15 cellular contexts compared by ENCODE assay signal in the genomic region with DNA sequence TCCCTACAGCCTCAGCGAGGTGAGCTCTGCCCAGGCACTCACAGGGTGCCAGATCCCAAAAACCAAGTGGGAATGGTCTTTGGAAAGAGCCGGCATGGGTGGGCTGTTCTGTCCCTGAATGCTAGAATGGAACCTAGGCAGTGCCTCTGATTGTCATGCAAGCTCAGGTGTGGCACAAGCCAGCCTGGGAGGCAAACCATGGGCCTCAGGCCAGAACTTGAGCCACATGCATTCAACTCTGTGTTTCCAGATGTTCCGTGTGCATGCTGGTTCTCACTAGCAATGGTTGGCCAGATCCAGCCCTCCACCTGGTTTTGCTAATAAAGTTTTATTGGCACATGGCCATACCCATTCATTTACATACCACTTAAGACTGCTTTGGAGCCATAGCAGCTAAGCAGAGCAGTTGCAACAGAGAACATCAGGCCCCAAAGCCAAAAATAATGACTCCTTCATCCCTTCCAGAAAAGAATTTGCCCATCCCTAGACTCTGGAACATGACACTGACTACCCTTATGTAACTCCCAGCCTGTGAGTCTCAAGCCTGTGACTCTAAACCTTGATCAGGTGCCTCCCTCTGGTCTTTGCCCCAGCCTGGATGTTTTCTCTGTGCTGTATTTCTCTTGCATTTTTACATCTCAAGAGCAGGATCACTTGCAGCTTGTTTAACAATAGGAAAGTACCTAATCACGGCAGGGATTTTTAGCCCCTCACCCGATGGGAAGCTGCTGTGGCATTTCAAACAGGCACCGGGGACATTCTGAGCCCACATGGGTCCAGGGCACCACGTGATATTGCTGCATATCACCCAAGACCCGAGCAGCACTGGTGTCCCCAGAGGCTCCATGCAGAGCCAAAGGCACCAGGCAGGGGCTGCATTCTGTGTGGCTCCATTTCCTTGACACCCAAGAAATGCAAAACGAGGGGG. TPM values are rescaled to one million over a fixed set of nuclear protein-coding genes. Genes with fewer than 3 reads are reported as not detected.
DNase-seq lines count a peak whose midpoint lies in the region; ATAC-seq and TF ChIP-seq lines count a peak whose summit lies in the region.
"Had no signal": no experiment of that assay in that cellular context is flagged by ENCODE, and none has a peak within 500 bp of the region (broad histone marks: within the 10 kb centered on the region; RNA-seq: fewer than 3 reads in every experiment).

No MANE protein-coding gene starts in this region.

- TF ChIP-seq CTCF in LNCaP clone FGC (IDR thresholded peaks at IDR 0.05; ENCODE audit: control insufficient read depth, extremely low read depth, insufficient read depth) = no peak
- no peak for TF ChIP-seq CTCF in epithelial cell of esophagus (IDR thresholded peaks at IDR 0.05; ENCODE audit: insufficient read depth, low read depth, low read length, missing control alignments)
- no peak for TF ChIP-seq CTCF in progenitor cell of endocrine pancreas (IDR thresholded peaks at IDR 0.05; ENCODE audit: unreplicated experiment)

- DNase-seq in DMS 273 (lab: John Stamatoyannopoulos, UW; ENCODE audit: unreplicated experiment) = peak; percentile 27
- DNase-seq in DMS 273 treated with DMSO at 0.1 percent for 48 hours (lab: John Stamatoyannopoulos, UW) = no peak
- peak; percentile 4 for DNase-seq in LNCaP clone FGC (ENCODE audit: low read depth)
- peak; percentile 39 for DNase-seq in epithelial cell of esophagus (ENCODE audit: low read depth)
- DNase-seq in myocyte (ENCODE audit: low read depth) = peak; percentile 37
- DNase-seq in progenitor cell of endocrine pancreas (ENCODE audit: low spot score, unreplicated experiment) = no peak
- DNase-seq: CD4-positive, alpha-beta T cell; NK-92 treated with Interleukin-12 subunit alpha and Interleukin-12 subunit beta, amount 100 ng/mL, for 24 hours; occipital lobe; stimulated activated naive CD8-positive, alpha-beta T cell treated with anti-CD3 and anti-CD28 coated beads, Interleukin-15, amount 100 ng/mL, for 72 hours had no signal

- no peak overlapping the region for H3K27ac Mint-ChIP-seq in progenitor cell of endocrine pancreas
- H3K27ac Mint-ChIP-seq: CD4-positive, alpha-beta T cell; stimulated activated naive CD8-positive, alpha-beta T cell treated with anti-CD3 and anti-CD28 coated beads, Interleukin-15, amount 100 ng/mL, for 72 hours had no signal

- H3K27me3 Mint-ChIP-seq in progenitor cell of endocrine pancreas = no peaks in the 10 kb centered on the region
- H3K27me3 Mint-ChIP-seq: CD4-positive, alpha-beta T cell; stimulated activated naive CD8-positive, alpha-beta T cell treated with anti-CD3 and anti-CD28 coated beads, Interleukin-15, amount 100 ng/mL, for 72 hours had no signal

- peaks cover 27% of the 10 kb centered on the region for H3K36me3 Mint-ChIP-seq in progenitor cell of endocrine pancreas (ENCODE audit: insufficient read depth)

- H3K9me3 Mint-ChIP-seq in progenitor cell of endocrine pancreas (ENCODE audit: low read depth) = no peaks in the 10 kb centered on the region
- H3K9me3 Mint-ChIP-seq: stimulated activated naive CD8-positive, alpha-beta T cell treated with anti-CD3 and anti-CD28 coated beads, Interleukin-15, amount 100 ng/mL, for 72 hours had no signal

- no peak overlapping the region for H3K4me3 Mint-ChIP-seq in progenitor cell of endocrine pancreas (ENCODE audit: low read depth)
- H3K4me3 Mint-ChIP-seq: CD4-positive, alpha-beta T cell; stimulated activated naive CD8-positive, alpha-beta T cell treated with anti-CD3 and anti-CD28 coated beads, Interleukin-15, amount 100 ng/mL, for 72 hours had no signal

- no peak for ATAC-seq in GM21447 (IDR thresholded peaks at IDR 0.05; ENCODE audit: unreplicated experiment)
- ATAC-seq in GM19324 (IDR thresholded peaks at IDR 0.05; ENCODE audit: low FRiP score, unreplicated experiment) = no peak
- ATAC-seq: stimulated activated naive CD8-positive, alpha-beta T cell treated with anti-CD3 and anti-CD28 coated beads, Interleukin-15, amount 100 ng/mL, for 72 hours had no signal

- H3K4me1 Mint-ChIP-seq in progenitor cell of endocrine pancreas (ENCODE audit: low read depth) = no peaks in the 10 kb centered on the region
- H3K4me1 Mint-ChIP-seq: stimulated activated naive CD8-positive, alpha-beta T cell treated with anti-CD3 and anti-CD28 coated beads, Interleukin-15, amount 100 ng/mL, for 72 hours had no signal

- H3K4me3 ChIP-seq in LNCaP clone FGC (ENCODE audit: low read depth, low read length) (no peak overlapping the region), epithelial cell of esophagus (ENCODE audit: low read length) (no peak overlapping the region)
- H3K4me3 ChIP-seq: lung, SJSA1, skin epidermis had no signal

RNA-seq across cellular contexts. Expression of gene USE1, which starts 55.4 kb away (rescaled TPM):
- total RNA-seq in myocyte = 23.1 and 23.5 TPM in 2 replicates
- 48.4 TPM for polyA plus RNA-seq in myocyte (2012)
- 23.6 and 27.2 TPM in 2 replicates for total RNA-seq in progenitor cell of endocrine pancreas

Comparison
In these comparisons a context has a peak if more than half of its experiments do, and no peak if none do; other contexts are left out.
1. DNase-seq: peak in DMS 273 (single experiment), LNCaP clone FGC (single experiment), epithelial cell of esophagus (single experiment) and myocyte (single experiment); none in DMS 273 treated with DMSO at 0.1 percent for 48 hours (single experiment) and progenitor cell of endocrine pancreas (single experiment).